8 cellular contexts compared by ENCODE assay signal in the genomic region with DNA sequence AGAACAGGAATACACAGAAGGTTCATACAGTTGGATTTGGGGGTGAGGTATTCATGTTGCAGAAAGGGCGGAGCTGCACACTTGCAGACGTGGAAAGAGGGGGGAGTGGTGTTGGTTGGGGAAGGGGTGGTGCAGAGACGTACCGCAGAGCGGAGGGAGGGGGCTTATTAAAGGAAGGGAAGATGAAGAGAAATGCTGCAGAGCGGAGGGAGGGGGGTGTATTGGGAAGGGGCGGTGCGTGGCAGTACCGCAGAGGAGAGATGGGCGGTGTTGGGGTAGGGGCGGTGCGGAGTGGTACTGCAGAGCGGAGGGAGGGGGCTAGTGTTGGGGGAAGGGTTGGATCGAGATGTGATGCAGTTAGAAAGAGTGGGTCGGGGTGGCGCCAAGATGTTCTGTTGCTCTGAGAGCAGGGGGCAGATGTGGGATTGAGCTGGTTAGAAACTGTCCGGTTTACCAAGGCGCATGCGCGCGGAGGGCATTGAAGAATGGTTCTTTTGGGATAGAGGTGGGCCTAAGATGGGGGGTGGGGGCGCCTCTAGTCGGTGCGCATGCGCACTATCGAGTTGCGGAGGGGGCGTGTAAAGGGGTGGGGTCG. TPM values are rescaled to one million over a fixed set of nuclear protein-coding genes. Genes with fewer than 3 reads are reported as not detected.
DNase-seq lines count a peak whose midpoint lies in the region; ATAC-seq and TF ChIP-seq lines count a peak whose summit lies in the region.

No MANE protein-coding gene starts in this region.

- H3K4me3 Mint-ChIP-seq in activated T-cell treated with anti-CD3 and anti-CD28 coated beads, Interleukin-2, amount 50 U/mL, for 4 hours: peak overlapping the region; percentile 84
- H3K4me3 Mint-ChIP-seq in naive thymus-derived CD8-positive, alpha-beta T cell: peak overlapping the region; percentile 84 to 95 (median 90)
- peak overlapping the region; percentile 84 to 97 for H3K4me3 Mint-ChIP-seq in stimulated activated naive B cell treated with anti-CD40 and anti-IgM and Interleukin-4, amounts not matched to agents 10 μg/mL and 1 μg/mL and 100 μg/mL, for 72 hours

- peak overlapping the region; percentile 44 for H3K4me2 ChIP-seq in fibroblast of lung (ENCODE audit: extremely low read depth, insufficient read depth, low read length)

- peaks cover 19% of the 10 kb centered on the region for H3K4me1 Mint-ChIP-seq in activated T-cell treated with anti-CD3 and anti-CD28 coated beads, Interleukin-2, amount 50 U/mL, for 4 hours (ENCODE audit: low read depth)
- peaks cover 9 to 24% (median 14%) of the 10 kb centered on the region in 4 donors for H3K4me1 Mint-ChIP-seq in naive thymus-derived CD8-positive, alpha-beta T cell
- H3K4me1 Mint-ChIP-seq in stimulated activated naive B cell treated with anti-CD40 and anti-IgM and Interleukin-4, amounts not matched to agents 10 μg/mL and 1 μg/mL and 100 μg/mL, for 72 hours: peaks cover 11 to 25% of the 10 kb centered on the region in 2 donors

- peak overlapping the region; percentile 57 for H3K4me3 ChIP-seq in BJ (ENCODE audit: low read depth, low read length)
- H3K4me3 ChIP-seq in fibroblast of lung (replicated peaks in 1 of 4; ENCODE audit: control extremely low read depth in 1 of 4, insufficient read depth in 1 of 4, low read depth in 3 of 4, low read length in 4 of 4): peak overlapping the region; percentile 52 to 94 (median 66)

- H3K36me3 ChIP-seq in BJ (ENCODE audit: control insufficient read depth, insufficient read depth, low read length) (no peaks in the 10 kb centered on the region), fibroblast of lung (ENCODE audit: control insufficient read depth, insufficient read depth, low read length) (no peaks in the 10 kb centered on the region)

- no peaks in the 10 kb centered on the region for H3K27me3 Mint-ChIP-seq in activated T-cell treated with anti-CD3 and anti-CD28 coated beads, Interleukin-2, amount 50 U/mL, for 4 hours (ENCODE audit: low read depth)
- H3K27me3 Mint-ChIP-seq in naive thymus-derived CD8-positive, alpha-beta T cell: peaks cover 0 to 2% (median 0%) of the 10 kb centered on the region in 5 donors
- peaks cover 0 to 15% of the 10 kb centered on the region in 2 donors for H3K27me3 Mint-ChIP-seq in stimulated activated naive B cell treated with anti-CD40 and anti-IgM and Interleukin-4, amounts not matched to agents 10 μg/mL and 1 μg/mL and 100 μg/mL, for 72 hours

- H3K4me1 ChIP-seq in fibroblast of lung (ENCODE audit: control insufficient read depth, extremely low read depth, insufficient read depth, low read length): no peaks in the 10 kb centered on the region

- no peaks in the 10 kb centered on the region for H3K79me2 ChIP-seq in fibroblast of lung (ENCODE audit: control insufficient read depth, insufficient read depth, low read length)

- H3K27ac Mint-ChIP-seq in naive thymus-derived CD8-positive, alpha-beta T cell: peak overlapping the region; percentile 40 to 90 (median 78)
- H3K27ac Mint-ChIP-seq in stimulated activated naive B cell treated with anti-CD40 and anti-IgM and Interleukin-4, amounts not matched to agents 10 μg/mL and 1 μg/mL and 100 μg/mL, for 72 hours: peak overlapping the region; percentile 63

- POLR2A ChIA-PET in BJ (lab: Charles Lee): interaction anchor here (0.7 to 0.9 kb wide), 2 partner anchors 106 to 282 kb away, joined by 3 to 11 read pairs; no protein-coding TSS in a partner anchor
- POLR2A ChIA-PET in naive thymus-derived CD8-positive, alpha-beta T cell (lab: Charles Lee): interaction anchor here (0.7 to 1.1 kb wide), 4 partner anchors 79 to 1500 kb away, joined by 3 to 5 read pairs (median 3); partner anchors contain the start of gene APEX2

- peak overlapping the region; percentile 73 for H2AFZ ChIP-seq in fibroblast of lung (ENCODE audit: low read length)

- H4K20me1 ChIP-seq in fibroblast of lung (ENCODE audit: control insufficient read depth, extremely low read depth, insufficient read depth, low read length): no peaks in the 10 kb centered on the region

- H3K9me3 ChIP-seq in fibroblast of lung (ENCODE audit: control insufficient read depth, insufficient read depth, low read depth, low read length): no peaks in the 10 kb centered on the region

- H3K27me3 ChIP-seq in BJ (ENCODE audit: control insufficient read depth, insufficient read depth, low read length) (no peaks in the 10 kb centered on the region), fibroblast of lung (ENCODE audit: control insufficient read depth, insufficient read depth, low read length) (no peaks in the 10 kb centered on the region)

- ATAC-seq in GM21786 (IDR thresholded peaks at IDR 0.05; ENCODE audit: unreplicated experiment) (peak; percentile 68), HG03108 (IDR thresholded peaks at IDR 0.05; ENCODE audit: unreplicated experiment) (no peak)
- ATAC-seq in activated T-cell treated with anti-CD3 and anti-CD28 coated beads, Interleukin-2, amount 50 U/mL, for 4 hours: peak; percentile 79 to 81
- peak; percentile 78 to 79 for ATAC-seq in naive thymus-derived CD8-positive, alpha-beta T cell
- peak; percentile 75 to 80 for ATAC-seq in stimulated activated naive B cell treated with anti-CD40 and anti-IgM and Interleukin-4, amounts not matched to agents 10 μg/mL and 1 μg/mL and 100 μg/mL, for 72 hours (replicated peaks)

- H3K9me3 Mint-ChIP-seq in activated T-cell treated with anti-CD3 and anti-CD28 coated beads, Interleukin-2, amount 50 U/mL, for 4 hours: no peaks in the 10 kb centered on the region
- peaks cover 0 to 5% (median 0%) of the 10 kb centered on the region in 9 donors for H3K9me3 Mint-ChIP-seq in naive thymus-derived CD8-positive, alpha-beta T cell
- no peaks in the 10 kb centered on the region for H3K9me3 Mint-ChIP-seq in stimulated activated naive B cell treated with anti-CD40 and anti-IgM and Interleukin-4, amounts not matched to agents 10 μg/mL and 1 μg/mL and 100 μg/mL, for 72 hours

- CTCF ChIA-PET in BJ (lab: Yijun Ruan, JAX): interaction anchor here (0.7 kb wide), 1 partner anchor 154 kb away, joined by 3 read pairs; no protein-coding TSS in a partner anchor

- peak overlapping the region; percentile 13 for H3K9ac ChIP-seq in fibroblast of lung (ENCODE audit: insufficient read depth, low read length)

- H3K36me3 Mint-ChIP-seq in activated T-cell treated with anti-CD3 and anti-CD28 coated beads, Interleukin-2, amount 50 U/mL, for 4 hours (ENCODE audit: insufficient read depth): no peaks in the 10 kb centered on the region
- no peaks in the 10 kb centered on the region for H3K36me3 Mint-ChIP-seq in naive thymus-derived CD8-positive, alpha-beta T cell
- peaks cover 0 to 4% of the 10 kb centered on the region in 2 donors for H3K36me3 Mint-ChIP-seq in stimulated activated naive B cell treated with anti-CD40 and anti-IgM and Interleukin-4, amounts not matched to agents 10 μg/mL and 1 μg/mL and 100 μg/mL, for 72 hours

- TF ChIP-seq CTCF in BJ (IDR thresholded peaks at IDR 0.05; ENCODE audit: insufficient read depth, low read depth, low read length) (no peak), fibroblast of lung (conservative IDR thresholded peaks at IDR 0.05 in 1 of 2, IDR thresholded peaks at IDR 0.05 in 1 of 2; ENCODE audit: low read depth in 1 of 2, low read length in 2 of 2) (no peak)

- no peak overlapping the region for H3K27ac ChIP-seq in fibroblast of lung (ENCODE audit: insufficient read depth, low read length)

- DNase-seq in BJ (ENCODE audit: low read depth) (no peak), NCI-H524 (lab: John Stamatoyannopoulos, UW) (peak; percentile 85 to 94), fibroblast of lung (ENCODE audit: low read depth in 2 of 2) (peak; percentile 68 to 80)
- DNase-seq in activated T-cell treated with anti-CD3 and anti-CD28 coated beads, Interleukin-2, amount 50 U/mL, for 4 hours: peak; percentile 43
- DNase-seq in naive thymus-derived CD8-positive, alpha-beta T cell: peak; percentile 7 to 80 (median 40)
- peak; percentile 22 for DNase-seq in stimulated activated naive B cell treated with anti-CD40 and anti-IgM and Interleukin-4, amounts not matched to agents 10 μg/mL and 1 μg/mL and 100 μg/mL, for 72 hours

RNA-seq across cellular contexts. Expression of gene TRO, which starts 0.9 kb away (rescaled TPM):
- 9.9 and 11.1 TPM in 2 replicates for polyA plus RNA-seq in BJ (2011; rRNA removed)
- 6.4 and 6.5 TPM in 2 replicates for polyA minus RNA-seq in BJ (2011; rRNA and poly(A)+ RNA removed)
- total RNA-seq in activated T-cell treated with anti-CD3 and anti-CD28 coated beads, Interleukin-2, amount 50 U/mL, for 4 hours: 1 to 10 TPM; 1.0 to 2.8 (median 2.6) TPM
- 11.3 and 13.0 TPM in 2 replicates for total RNA-seq in fibroblast of lung
- 9.0 and 13.6 TPM in 2 replicates for polyA plus RNA-seq in fibroblast of lung
- polyA plus RNA-seq in fibroblast of lung (2012): 7.0 and 10.2 TPM in 2 replicates
- 11.9 and 21.4 TPM in 2 replicates for polyA minus RNA-seq in fibroblast of lung (ENCODE audit: low replicate concordance)
- total RNA-seq in naive thymus-derived CD8-positive, alpha-beta T cell: 1 to 10 TPM; 3.2 to 4.0 TPM
- 1 to 10 TPM in 2 of 3 donors, under 1 TPM in 1; 0.48 to 2.6 (median 1.2) TPM for polyA plus RNA-seq in naive thymus-derived CD8-positive, alpha-beta T cell
